Comparison of ENCODE assay signal across 11 cellular contexts in the genomic region with DNA sequence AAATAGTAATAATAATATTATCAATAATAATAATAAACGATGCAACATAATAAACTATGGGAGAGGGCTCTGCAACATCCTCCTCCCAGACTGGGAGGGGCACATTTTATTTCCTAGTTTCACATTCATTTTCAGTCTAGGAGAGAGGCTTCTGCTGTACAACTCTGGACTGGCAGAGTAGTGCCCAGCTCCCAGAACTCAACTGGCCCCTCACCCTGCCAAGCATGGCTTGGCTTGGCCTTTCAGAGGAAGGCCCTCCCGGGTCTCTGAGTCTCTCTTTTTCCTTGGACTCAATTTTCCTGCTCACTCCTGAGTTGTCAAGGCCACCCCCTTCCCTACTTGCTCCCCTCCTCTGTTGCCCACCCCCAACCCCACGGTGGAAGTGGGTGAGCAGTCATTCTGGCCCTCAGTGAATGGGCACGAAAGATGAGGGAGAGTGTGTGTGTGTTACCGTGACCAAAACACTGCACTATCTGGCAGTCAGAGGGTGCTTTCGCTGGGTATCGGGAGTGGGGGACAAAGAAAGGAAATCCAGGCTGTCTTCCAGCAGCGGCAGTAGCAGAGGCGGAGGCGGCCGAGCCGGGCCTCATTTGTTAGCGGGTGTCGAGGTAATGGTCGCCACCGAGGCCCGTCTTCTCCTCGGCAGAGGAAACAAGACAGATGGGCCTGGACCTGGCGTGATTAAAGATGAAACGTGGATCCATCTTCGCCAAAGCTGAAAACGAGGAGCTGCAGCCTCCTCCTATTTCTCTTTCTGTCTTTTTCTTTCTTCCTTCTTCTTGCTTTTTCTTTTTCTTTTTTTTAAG. TPM values are rescaled to one million over a fixed set of nuclear protein-coding genes. Genes with fewer than 3 reads are reported as not detected.
DNase-seq lines count a peak whose midpoint lies in the region; ATAC-seq lines count a peak whose summit lies in the region.
"Had no signal": no experiment of that assay in that cellular context is flagged by ENCODE, and none has a peak within 500 bp of the region (broad histone marks: within the 10 kb centered on the region; RNA-seq: fewer than 3 reads in every experiment).

No MANE protein-coding gene starts in this region.

- peaks cover 61% of the 10 kb centered on the region for H3K4me1 ChIP-seq in stomach smooth muscle (ENCODE audit: control insufficient read depth, insufficient read depth, low read length)

- H3K4me3 Mint-ChIP-seq in T-helper 1 cell treated with Interleukin-12 subunit alpha and Interleukin-12 subunit beta and Interleukin-4 antibody, amounts not matched to agents 30 μg/mL and 1 μg/mL, for 36 hours: peak overlapping the region; percentile 69
- peak overlapping the region; percentile 58 for H3K4me3 Mint-ChIP-seq in activated CD4-positive, alpha-beta memory T cell treated with anti-CD3 and anti-CD28 coated beads, Interleukin-2, amount 10 ng/mL, durations not matched to agents 7 days and 5 days
- peak overlapping the region; percentile 61 to 71 (median 66) for H3K4me3 Mint-ChIP-seq in immature natural killer cell

- in situ Hi-C loops in KBM-7 (cut with MboI; ENCODE audit: low pct_unique_long_range_greater_than_20kb, low sequenced_read_pairs): no loop called here

- peaks cover 0 to 48% of the 10 kb centered on the region in 2 donors for H3K27me3 ChIP-seq in stomach smooth muscle (ENCODE audit: control insufficient read depth in 1 of 2, insufficient read depth in 2 of 2, low read length in 2 of 2)

- no peak for ATAC-seq in GM18907 (IDR thresholded peaks at IDR 0.05; ENCODE audit: unreplicated experiment)

- DNase-seq in T-helper 1 cell (no peak), immature natural killer cell (no peak), KBM-7 (no peak)
- DNase-seq in activated CD4-positive, alpha-beta memory T cell treated with anti-CD3 and anti-CD28 coated beads, Interleukin-2, amount 10 ng/mL, durations not matched to agents 7 days and 5 days: no peak
- DNase-seq in stimulated activated CD4-positive, alpha-beta T cell treated with anti-CD3 and anti-CD28 coated beads, Interleukin-15, amount 100 ng/mL, for 24 hours: no peak
- DNase-seq: activated gamma-delta T cell treated with Interleukin-2 at 50 U/mL for 16 hours, foreskin melanocyte had no signal

- H3K36me3 Mint-ChIP-seq in T-helper 1 cell treated with Interleukin-12 subunit alpha and Interleukin-12 subunit beta and Interleukin-4 antibody, amounts not matched to agents 30 μg/mL and 1 μg/mL, for 36 hours (ENCODE audit: low read depth): peaks cover 23% of the 10 kb centered on the region
- peaks cover 17% of the 10 kb centered on the region for H3K36me3 Mint-ChIP-seq in activated CD4-positive, alpha-beta memory T cell treated with anti-CD3 and anti-CD28 coated beads, Interleukin-2, amount 10 ng/mL, durations not matched to agents 7 days and 5 days (ENCODE audit: low read depth)
- peaks cover 0 to 9% (median 7%) of the 10 kb centered on the region in 3 donors for H3K36me3 Mint-ChIP-seq in immature natural killer cell

- peak overlapping the region; percentile 89 for H3K27ac ChIP-seq in stomach smooth muscle (ENCODE audit: low read length)

- H3K9ac ChIP-seq in stomach smooth muscle (ENCODE audit: low read length in 2 of 2): peak overlapping the region; percentile 46 to 55

- peak overlapping the region; percentile 37 to 75 for H3K4me3 ChIP-seq in stomach smooth muscle (ENCODE audit: low read length in 2 of 2)

- no peaks in the 10 kb centered on the region for H3K9me3 ChIP-seq in stomach smooth muscle (ENCODE audit: control insufficient read depth in 2 of 2, low read length in 2 of 2)
- H3K9me3 ChIP-seq: A549 had no signal

- POLR2A ChIA-PET in activated CD4-positive, alpha-beta memory T cell treated with anti-CD3 and anti-CD28 coated beads, Interleukin-2, amount 10 ng/mL, durations not matched to agents 7 days and 5 days (lab: Charles Lee): interaction anchor here (1.0 kb wide), 1 partner anchor 70 kb away, joined by 3 read pairs; no protein-coding TSS in a partner anchor

- no peaks in the 10 kb centered on the region for H3K36me3 ChIP-seq in stomach smooth muscle (ENCODE audit: control insufficient read depth in 2 of 2, insufficient read depth in 2 of 2, low read length in 2 of 2)

- H3K27me3 Mint-ChIP-seq in T-helper 1 cell treated with Interleukin-12 subunit alpha and Interleukin-12 subunit beta and Interleukin-4 antibody, amounts not matched to agents 30 μg/mL and 1 μg/mL, for 36 hours (ENCODE audit: low read depth): peaks cover 26% of the 10 kb centered on the region
- peaks cover 23% of the 10 kb centered on the region for H3K27me3 Mint-ChIP-seq in activated CD4-positive, alpha-beta memory T cell treated with anti-CD3 and anti-CD28 coated beads, Interleukin-2, amount 10 ng/mL, durations not matched to agents 7 days and 5 days
- peaks cover 11 to 19% (median 16%) of the 10 kb centered on the region in 3 donors for H3K27me3 Mint-ChIP-seq in immature natural killer cell (ENCODE audit: low read depth in 3 of 3)

- peak overlapping the region; percentile 69 for H3K27ac Mint-ChIP-seq in T-helper 1 cell treated with Interleukin-12 subunit alpha and Interleukin-12 subunit beta and Interleukin-4 antibody, amounts not matched to agents 30 μg/mL and 1 μg/mL, for 36 hours
- H3K27ac Mint-ChIP-seq in activated CD4-positive, alpha-beta memory T cell treated with anti-CD3 and anti-CD28 coated beads, Interleukin-2, amount 10 ng/mL, durations not matched to agents 7 days and 5 days: no peak overlapping the region
- H3K27ac Mint-ChIP-seq in immature natural killer cell: peak overlapping the region in 4 of 6 donors; percentile 24 to 63 (median 36)

- CTCF ChIA-PET in activated CD4-positive, alpha-beta memory T cell treated with anti-CD3 and anti-CD28 coated beads, Interleukin-2, amount 10 ng/mL, durations not matched to agents 7 days and 5 days (lab: Charles Lee): interaction anchor here (1.3 kb wide), 1 partner anchor 224 kb away, joined by 3 read pairs; no protein-coding TSS in a partner anchor

- no peaks in the 10 kb centered on the region for H3K9me3 Mint-ChIP-seq in T-helper 1 cell treated with Interleukin-12 subunit alpha and Interleukin-12 subunit beta and Interleukin-4 antibody, amounts not matched to agents 30 μg/mL and 1 μg/mL, for 36 hours
- H3K9me3 Mint-ChIP-seq in activated CD4-positive, alpha-beta memory T cell treated with anti-CD3 and anti-CD28 coated beads, Interleukin-2, amount 10 ng/mL, durations not matched to agents 7 days and 5 days: no peaks in the 10 kb centered on the region
- no peaks in the 10 kb centered on the region for H3K9me3 Mint-ChIP-seq in immature natural killer cell

- peaks cover 42% of the 10 kb centered on the region for H3K4me1 Mint-ChIP-seq in T-helper 1 cell treated with Interleukin-12 subunit alpha and Interleukin-12 subunit beta and Interleukin-4 antibody, amounts not matched to agents 30 μg/mL and 1 μg/mL, for 36 hours (ENCODE audit: low read depth)
- peaks cover 48% of the 10 kb centered on the region for H3K4me1 Mint-ChIP-seq in activated CD4-positive, alpha-beta memory T cell treated with anti-CD3 and anti-CD28 coated beads, Interleukin-2, amount 10 ng/mL, durations not matched to agents 7 days and 5 days
- peaks cover 50 to 74% of the 10 kb centered on the region in 2 donors for H3K4me1 Mint-ChIP-seq in immature natural killer cell

RNA-seq across cellular contexts. Expression of gene HOXB4, which starts 2.3 kb away (rescaled TPM):
- total RNA-seq in activated CD4-positive, alpha-beta memory T cell treated with anti-CD3 and anti-CD28 coated beads, Interleukin-2, amount 10 ng/mL, durations not matched to agents 7 days and 5 days: 1 to 10 TPM; 6.2 to 7.0 TPM
- under 1 TPM in 2 of 3 donors, not detected in 1; 0.14 to 0.53 TPM for polyA plus RNA-seq in immature natural killer cell

RNA-seq across cellular contexts. Expression of gene HOXB3, which starts 14.2 kb away (rescaled TPM):
- total RNA-seq in activated CD4-positive, alpha-beta memory T cell treated with anti-CD3 and anti-CD28 coated beads, Interleukin-2, amount 10 ng/mL, durations not matched to agents 7 days and 5 days: 10 to 100 TPM; 10.8 to 12.1 TPM
- polyA plus RNA-seq in immature natural killer cell: under 1 TPM in 2 of 3 donors, not detected in 1; 0.26 to 0.45 TPM

RNA-seq across cellular contexts. Expression of gene HOXB5, which starts 17.7 kb away (rescaled TPM):
- under 1 TPM in 1 of 2 experiments, not detected in 1; 0.20 TPM for total RNA-seq in activated CD4-positive, alpha-beta memory T cell treated with anti-CD3 and anti-CD28 coated beads, Interleukin-2, amount 10 ng/mL, durations not matched to agents 7 days and 5 days
- polyA plus RNA-seq in immature natural killer cell: not detected

RNA-seq across cellular contexts. Expression of gene HOXB6, which starts 28.9 kb away (rescaled TPM):
- total RNA-seq in activated CD4-positive, alpha-beta memory T cell treated with anti-CD3 and anti-CD28 coated beads, Interleukin-2, amount 10 ng/mL, durations not matched to agents 7 days and 5 days: under 1 TPM; 0.60 to 0.68 TPM
- polyA plus RNA-seq in immature natural killer cell: not detected

RNA-seq across cellular contexts. Expression of gene HOXB2, which starts 31.0 kb away (rescaled TPM):
- 10 to 100 TPM; 20.3 to 20.9 TPM for total RNA-seq in activated CD4-positive, alpha-beta memory T cell treated with anti-CD3 and anti-CD28 coated beads, Interleukin-2, amount 10 ng/mL, durations not matched to agents 7 days and 5 days
- polyA plus RNA-seq in immature natural killer cell: 10 to 100 TPM; 15.9 to 32.6 (median 18.3) TPM
